ENCODE assay signal across 8 cellular contexts in genomic region chr18:47403949-47404348, GRCh38.
"Had no signal": no experiment of that assay in that cellular context is flagged by ENCODE, and none has a peak within 500 bp of the region (broad histone marks: within the 10 kb centered on the region; RNA-seq: fewer than 3 reads in every experiment).

No MANE protein-coding gene starts in this region.

- DNase-seq: GDM1, GF-D8 had no signal

- FAIRE-seq: G401.6, GM12878, GM12891, GM12892, GM18507, GM19239 had no signal

- H3K4me3 ChIP-seq: GM12878 had no signal

- ATAC-seq: GM12878 had no signal
